ENCODE assay signal across 14 cellular contexts in the genomic region with DNA sequence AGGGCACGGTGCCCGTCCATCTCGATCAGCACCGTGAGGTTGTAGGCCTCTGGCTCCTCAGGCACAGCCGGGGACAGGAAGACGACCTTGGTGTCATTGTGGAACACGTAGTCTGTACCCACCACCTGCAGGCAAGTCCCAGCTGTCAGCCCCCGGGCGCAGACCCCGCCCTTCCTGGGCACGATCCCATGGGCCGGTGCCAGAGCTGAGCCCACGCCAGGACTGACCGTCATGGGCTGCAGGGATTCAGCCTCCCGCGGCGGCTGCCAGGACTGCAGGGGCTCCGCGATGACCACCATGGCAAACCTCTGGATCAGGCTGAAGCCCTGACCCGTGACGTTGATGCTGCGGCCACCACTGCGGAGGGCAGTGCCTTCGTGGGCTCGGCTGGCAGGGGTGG. TPM values are rescaled to one million over a fixed set of nuclear protein-coding genes. Genes with fewer than 3 reads are reported as not detected.
DNase-seq lines count a peak whose midpoint lies in the region; FAIRE-seq and TF ChIP-seq lines count a peak whose summit lies in the region.
"Had no signal": no experiment of that assay in that cellular context is flagged by ENCODE, and none has a peak within 500 bp of the region (broad histone marks: within the 10 kb centered on the region; RNA-seq: fewer than 3 reads in every experiment).

No MANE protein-coding gene starts in this region.

- H3K79me2 ChIP-seq in parathyroid adenoma: no peaks in the 10 kb centered on the region

- CTCF ChIA-PET in HEK293 (lab: Yijun Ruan, JAX): interaction anchor here (0.7 kb wide), 1 partner anchor 368 kb away, joined by 3 read pairs; no protein-coding TSS in a partner anchor

- H3K9ac ChIP-seq in parathyroid adenoma: no peak overlapping the region

- 42 to 52% methylated on average over 25 of the region's 25 CpGs for WGBS in esophagus, 2 donors

- TF ChIP-seq CTCF in HEK293 (tag by site-specific recombination; IDR thresholded peaks at IDR 0.05) (no peak), parathyroid adenoma (IDR thresholded peaks at IDR 0.05) (no peak)

- H3K36me3 ChIP-seq in HEK293 (ENCODE audit: control insufficient read depth in 2 of 2, insufficient read depth in 1 of 2, low read length in 2 of 2) (peaks cover 0 to 94% of the 10 kb centered on the region in 2 experiments; a peak in 2 of 3 replicates), esophagus (ENCODE audit: control insufficient read depth in 2 of 2, insufficient read depth in 2 of 2, low read length in 1 of 2) (peaks cover 0 to 86% of the 10 kb centered on the region in 2 donors), parathyroid adenoma (ENCODE audit: control insufficient read depth, insufficient read depth, low read length) (no peaks in the 10 kb centered on the region)

- no peak overlapping the region for H3K27ac ChIP-seq in HEK293 (ENCODE audit: extremely low read depth, low read depth, low read length)
- peak overlapping the region; percentile 76 to 82 for H3K27ac ChIP-seq in esophagus (ENCODE audit: low read depth in 2 of 2, low read length in 1 of 2)
- H3K27ac ChIP-seq in parathyroid adenoma: no peak overlapping the region
- H3K27ac ChIP-seq: testis had no signal

- H3K4me3 ChIP-seq in HEK293 (ENCODE audit: low read depth, low read length) (no peak overlapping the region), esophagus (ENCODE audit: low read depth in 1 of 2, low read length in 2 of 2) (peak overlapping the region; percentile 12 to 40), parathyroid adenoma (ENCODE audit: low read depth, low read length) (no peak overlapping the region)
- H3K4me3 ChIP-seq: testis had no signal

- H3K27me3 ChIP-seq in esophagus (ENCODE audit: control insufficient read depth in 1 of 2, insufficient read depth in 2 of 2, low read length in 2 of 2): no peaks in the 10 kb centered on the region
- H3K27me3 ChIP-seq in parathyroid adenoma (ENCODE audit: control insufficient read depth, insufficient read depth, low read length): no peaks in the 10 kb centered on the region
- H3K27me3 ChIP-seq: testis had no signal

- POLR2A ChIA-PET in HEK293 (lab: Yijun Ruan, JAX): interaction anchor here (1.4 kb wide), 1 partner anchor 13 kb away, joined by 3 read pairs; no protein-coding TSS in a partner anchor

- no peak for DNase-seq in cortex of kidney (lab: John Stamatoyannopoulos, UW)
- no peak for DNase-seq in HTR-8/SVneo (ENCODE audit: insufficient read length, low spot score)
- no peak for DNase-seq in GM12892 (ENCODE audit: insufficient read length)
- DNase-seq: activated CD4-positive, alpha-beta T cell treated with anti-CD3 and anti-CD28 coated beads for 1 hour; activated T-cell treated with anti-CD3 and anti-CD28 coated beads, Interleukin-2, amount 50 U/mL, for 72 hours; DND-41; KBM-7; NCI-H1694 treated with DMSO at 0.1 percent for 48 hours; NK-92 treated with Interleukin-12 subunit alpha and Interleukin-12 subunit beta, amount 100 ng/mL, for 24 hours; testis had no signal

- FAIRE-seq in HTR-8/SVneo (lab: Jason Lieb, UNC) (no peak), GM12892 (lab: Jason Lieb, UNC) (no peak)
- FAIRE-seq: endometrium had no signal

- peak overlapping the region; percentile 17 for H3K4me2 ChIP-seq in parathyroid adenoma (ENCODE audit: low read length)

- no peaks in the 10 kb centered on the region for H3K4me1 ChIP-seq in HEK293 (ENCODE audit: control insufficient read depth, insufficient read depth, low read length)
- peaks cover 3 to 40% of the 10 kb centered on the region in 2 donors for H3K4me1 ChIP-seq in esophagus (ENCODE audit: control insufficient read depth in 2 of 2, insufficient read depth in 2 of 2, low read length in 1 of 2)
- peaks cover 5% of the 10 kb centered on the region for H3K4me1 ChIP-seq in parathyroid adenoma
- H3K4me1 ChIP-seq: testis had no signal

- H2AFZ ChIP-seq in parathyroid adenoma: no peak overlapping the region

- no peaks in the 10 kb centered on the region for H3K9me3 ChIP-seq in HEK293 (ENCODE audit: control insufficient read depth, insufficient read depth, low read depth, low read length)
- H3K9me3 ChIP-seq in esophagus (ENCODE audit: control insufficient read depth in 2 of 2, insufficient read depth in 1 of 2, low read depth in 1 of 2, low read length in 1 of 2): peaks cover 0 to 5% of the 10 kb centered on the region in 2 donors
- no peaks in the 10 kb centered on the region for H3K9me3 ChIP-seq in parathyroid adenoma (ENCODE audit: control insufficient read depth, low read length)
- H3K9me3 ChIP-seq: testis had no signal

- no peak for TF ChIP-seq POLR2A in GM12892 (IDR thresholded peaks at IDR 0.05; ENCODE audit: low read depth, low read length)

TF ChIP-seq in HEK293, 187 proteins besides CTCF, POLR2A, EP300 and RAD21:
- no peak for TF ChIP-seq ZNF274 (IDR thresholded peaks at IDR 0.05; ENCODE audit: low read length)
- TF ChIP-seq ZNF274 (tag by site-specific recombination; IDR thresholded peaks at IDR 0.05; ENCODE audit: borderline replicate concordance): no peak
- peak; percentile 54; the same call in 1 of the 2 replicates for TF ChIP-seq HIC1 (tag by site-specific recombination; IDR thresholded peaks at IDR 0.05)
- TF ChIP-seq, protein P1, sequence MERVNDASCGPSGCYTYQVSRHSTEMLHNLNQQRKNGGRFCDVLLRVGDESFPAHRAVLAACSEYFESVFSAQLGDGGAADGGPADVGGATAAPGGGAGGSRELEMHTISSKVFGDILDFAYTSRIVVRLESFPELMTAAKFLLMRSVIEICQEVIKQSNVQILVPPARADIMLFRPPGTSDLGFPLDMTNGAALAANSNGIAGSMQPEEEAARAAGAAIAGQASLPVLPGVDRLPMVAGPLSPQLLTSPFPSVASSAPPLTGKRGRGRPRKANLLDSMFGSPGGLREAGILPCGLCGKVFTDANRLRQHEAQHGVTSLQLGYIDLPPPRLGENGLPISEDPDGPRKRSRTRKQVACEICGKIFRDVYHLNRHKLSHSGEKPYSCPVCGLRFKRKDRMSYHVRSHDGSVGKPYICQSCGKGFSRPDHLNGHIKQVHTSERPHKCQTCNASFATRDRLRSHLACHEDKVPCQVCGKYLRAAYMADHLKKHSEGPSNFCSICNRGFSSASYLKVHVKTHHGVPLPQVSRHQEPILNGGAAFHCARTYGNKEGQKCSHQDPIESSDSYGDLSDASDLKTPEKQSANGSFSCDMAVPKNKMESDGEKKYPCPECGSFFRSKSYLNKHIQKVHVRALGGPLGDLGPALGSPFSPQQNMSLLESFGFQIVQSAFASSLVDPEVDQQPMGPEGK (tag by site-specific recombination; IDR thresholded peaks at IDR 0.05): no peak
TF ChIP-seq in HEK293: peak in this region for 1.

RNA-seq across cellular contexts. Expression of gene MAPK11, which starts 11.8 kb away (rescaled TPM):
- polyA plus RNA-seq in esophagus: 1 to 10 TPM; 5.4 to 6.1 TPM
- polyA plus RNA-seq in GM12892 (2012; ENCODE audit: missing spikeins): 7.9 TPM

RNA-seq across cellular contexts. Expression of gene MAPK12, which starts 20.5 kb away (rescaled TPM):
- 1 to 10 TPM; 3.0 to 3.4 TPM for polyA plus RNA-seq in esophagus
- polyA plus RNA-seq in GM12892 (2012; ENCODE audit: missing spikeins): 21.2 TPM

RNA-seq across cellular contexts. Expression of gene PLXNB2, which starts 25.5 kb away (rescaled TPM):
- 100 to 1,000 TPM; 107 to 186 TPM for polyA plus RNA-seq in esophagus
- 32.5 TPM for polyA plus RNA-seq in GM12892 (2012; ENCODE audit: missing spikeins)

RNA-seq across cellular contexts. Expression of gene HDAC10, which starts 30.9 kb away (rescaled TPM):
- 10 to 100 TPM; 22.0 to 42.4 TPM for polyA plus RNA-seq in esophagus
- 13.0 TPM for polyA plus RNA-seq in GM12892 (2012; ENCODE audit: missing spikeins)

RNA-seq across cellular contexts. Expression of gene TUBGCP6, which starts 37.1 kb away (rescaled TPM):
- 10 to 100 TPM; 19.3 to 37.9 TPM for polyA plus RNA-seq in esophagus
- polyA plus RNA-seq in GM12892 (2012; ENCODE audit: missing spikeins): 18.1 TPM

Comparison
In these comparisons a context has a peak if more than half of its experiments do, and no peak if none do; other contexts are left out.
1. H3K27ac ChIP-seq: peak in esophagus (2 of 2); none in HEK293 (single experiment) and parathyroid adenoma (single experiment).
2. H3K4me3 ChIP-seq: peak in esophagus (2 of 2); none in HEK293 (single experiment) and parathyroid adenoma (single experiment).